ENCODE assay signal across 17 cellular contexts in genomic region chr10:109018892-109019507, GRCh38.
DNase-seq lines count a peak whose midpoint lies in the region; ATAC-seq, FAIRE-seq and TF ChIP-seq lines count a peak whose summit lies in the region.
"Had no signal": no experiment of that assay in that cellular context is flagged by ENCODE, and none has a peak within 500 bp of the region (broad histone marks: within the 10 kb centered on the region; RNA-seq: fewer than 3 reads in every experiment).

No MANE protein-coding gene starts in this region.

- FAIRE-seq in D721Med (lab: Jason Lieb, UNC), result no peak

- no peaks in the 10 kb centered on the region for H3K4me1 ChIP-seq in foreskin keratinocyte
- H3K4me1 ChIP-seq: heart right ventricle, left lung, right lobe of liver, stomach had no signal

- no peaks in the 10 kb centered on the region for H3K36me3 ChIP-seq in H7 (replicated peaks; ENCODE audit: control insufficient read depth, insufficient read depth, low read length)
- H3K36me3 ChIP-seq: heart right ventricle, left lung, right lobe of liver, stomach had no signal

- TF ChIP-seq CTCF in D721Med (IDR thresholded peaks at IDR 0.05; ENCODE audit: insufficient read depth, missing control alignments) (peak; percentile 75), foreskin keratinocyte (conservative IDR thresholded peaks at IDR 0.05) (peak; percentile 15)

- no peak overlapping the region for H3K4me3 ChIP-seq in H7 (ENCODE audit: insufficient read depth, low read depth, low read length)
- H3K4me3 ChIP-seq: heart right ventricle, left lung, right lobe of liver, SK-N-MC, stomach had no signal

- no peak overlapping the region for H3K27ac ChIP-seq in foreskin keratinocyte
- H3K27ac ChIP-seq: heart right ventricle, left lung, right lobe of liver, SK-N-MC, stomach had no signal

- DNase-seq in D721Med (ENCODE audit: insufficient read length, low spot score) (no peak), HT1080 (ENCODE audit: low read depth) (peak; percentile 41), RKO (ENCODE audit: low spot score) (peak; percentile 40), foreskin keratinocyte (peak; percentile 3 to 10), H7 (no peak), nucleus accumbens (lab: John Stamatoyannopoulos, UW) (no peak), GF-D8 (lab: John Stamatoyannopoulos, UW) (no peak)
- DNase-seq: activated T-cell treated with anti-CD3 and anti-CD28 coated beads, Interleukin-2, amount 50 U/mL, for 48 hours; heart right ventricle; left lung; NCI-H1105 treated with DMSO at 0.1 percent for 48 hours; NCI-H524 treated with DMSO at 0.1 percent for 48 hours; right lobe of liver; stomach had no signal

- ATAC-seq in foreskin keratinocyte (no peak), HG02970 (IDR thresholded peaks at IDR 0.05; ENCODE audit: low FRiP score, unreplicated experiment) (no peak)
- ATAC-seq: activated CD4-positive, CD25-positive, alpha-beta regulatory T cell treated with anti-CD3 and anti-CD28 coated beads, Interleukin-2, amount 50 U/mL, for 24 hours; heart right ventricle; left lung; right lobe of liver had no signal

- no peaks in the 10 kb centered on the region for H3K27me3 ChIP-seq in foreskin keratinocyte
- H3K27me3 ChIP-seq in H7 (ENCODE audit: control insufficient read depth, insufficient read depth, low read length), result no peaks in the 10 kb centered on the region
- H3K27me3 ChIP-seq: left lung, right lobe of liver, stomach had no signal

Comparison
In these comparisons a context has a peak if more than half of its experiments do, and no peak if none do; other contexts are left out.
1. DNase-seq: peak in HT1080 (single experiment), RKO (single experiment) and foreskin keratinocyte (2 of 2); none in D721Med (single experiment), H7 (single experiment), nucleus accumbens (0 of 56) and GF-D8 (single experiment).